8 cellular contexts compared by ENCODE assay signal in the genomic region with DNA sequence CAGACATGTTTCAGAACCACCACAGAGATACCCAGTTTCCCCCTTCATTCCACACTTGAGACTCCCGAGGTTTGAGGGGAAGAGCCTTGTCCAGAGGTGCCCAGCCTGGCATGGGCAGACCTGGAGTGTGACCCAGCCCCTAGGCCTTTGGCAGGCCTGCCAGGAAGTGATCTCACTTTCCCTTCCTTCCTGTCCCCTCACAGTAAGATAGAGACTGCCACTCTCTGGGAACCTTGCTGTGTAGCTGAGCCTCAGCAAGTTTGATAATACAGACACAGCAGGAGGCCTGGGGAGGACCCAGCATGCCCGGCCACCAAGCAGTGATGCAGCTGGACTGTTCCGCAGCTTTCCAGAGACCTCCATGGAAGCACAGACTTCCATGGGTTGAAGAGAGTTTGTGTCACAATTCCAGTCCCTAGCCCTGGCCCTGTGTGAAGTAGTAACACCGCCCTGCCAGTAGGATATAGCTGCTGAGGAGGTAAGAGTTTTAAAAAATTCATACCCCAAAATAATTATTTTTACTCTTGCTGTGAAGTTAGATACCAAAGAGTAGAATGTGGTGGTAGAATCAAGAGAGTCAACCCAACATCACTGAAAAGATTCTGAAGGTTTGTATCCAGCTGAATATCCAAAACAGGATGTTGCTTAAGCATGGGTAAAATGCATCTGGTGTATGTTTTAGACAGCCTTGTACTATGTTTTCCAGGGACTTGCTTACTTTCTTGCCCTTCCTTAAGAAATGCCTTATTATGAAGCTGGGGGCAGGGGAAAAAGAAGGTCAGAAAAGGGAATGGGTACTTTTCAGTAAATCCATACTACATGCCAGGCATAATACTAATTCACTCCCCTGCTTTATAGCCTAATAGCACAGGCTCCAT. TPM values are rescaled to one million over a fixed set of nuclear protein-coding genes. Genes with fewer than 3 reads are reported as not detected.
DNase-seq lines count a peak whose midpoint lies in the region; ATAC-seq, FAIRE-seq and TF ChIP-seq lines count a peak whose summit lies in the region.

No MANE protein-coding gene starts in this region.

- H3K27me3 ChIP-seq in PC-9 (ENCODE audit: insufficient read depth, low read depth), result no peaks in the 10 kb centered on the region
- H3K27me3 ChIP-seq in endothelial cell of umbilical vein (ENCODE audit: control insufficient read depth in 2 of 2, insufficient read depth in 2 of 2, low read length in 2 of 2), result no peaks in the 10 kb centered on the region
- H3K27me3 ChIP-seq in sigmoid colon, result no peaks in the 10 kb centered on the region

- no peak overlapping the region for H2AFZ ChIP-seq in PC-9
- H2AFZ ChIP-seq in endothelial cell of umbilical vein (ENCODE audit: low read depth, low read length), result no peak overlapping the region

- TF ChIP-seq POLR2A in endothelial cell of umbilical vein (IDR thresholded peaks at IDR 0.05; ENCODE audit: low read depth, low read length), result no peak
- TF ChIP-seq POLR2A in sigmoid colon (IDR thresholded peaks at IDR 0.05), result no peak

- H3K9me1 ChIP-seq in endothelial cell of umbilical vein (replicated peaks; ENCODE audit: control insufficient read depth, extremely low read depth, insufficient read depth, low read length), result no peaks in the 10 kb centered on the region

- FAIRE-seq in endothelial cell of umbilical vein (lab: Jason Lieb, UNC), result peak; percentile 98

- intact Hi-C loops in PC-9 (cut with micrococcal nuclease; ENCODE audit: unreplicated experiment) (no loop called here), endothelial cell of umbilical vein (cut with micrococcal nuclease) (loop anchor here (1.0 to 2.0 kb wide), 5 partner anchors 9 to 66 kb away; no protein-coding TSS in a partner anchor), sigmoid colon (cut with DNase I) (no loop called here), Calu3 (cut with micrococcal nuclease; ENCODE audit: unreplicated experiment) (no loop called here)

- no peak for ATAC-seq in GM18907 (IDR thresholded peaks at IDR 0.05; ENCODE audit: unreplicated experiment)

- peaks cover 17% of the 10 kb centered on the region for H3K4me1 ChIP-seq in PC-9 (replicated peaks; ENCODE audit: insufficient read depth)
- H3K4me1 ChIP-seq in endothelial cell of umbilical vein (ENCODE audit: control insufficient read depth, extremely low read depth, insufficient read depth, low read length), result peaks cover 79% of the 10 kb centered on the region
- peaks cover 0 to 98% (median 90%) of the 10 kb centered on the region in 4 donors for H3K4me1 ChIP-seq in sigmoid colon

- no peak overlapping the region for H3K4me2 ChIP-seq in PC-9
- H3K4me2 ChIP-seq in endothelial cell of umbilical vein (ENCODE audit: insufficient read depth, low read length), result peak overlapping the region; percentile 67

- peaks cover 13% of the 10 kb centered on the region for H3K4me1 Mint-ChIP-seq in Calu3 (ENCODE audit: low read depth, unreplicated experiment)

- H3K27ac Mint-ChIP-seq in Calu3 (ENCODE audit: unreplicated experiment), result no peak overlapping the region

- no TSS peak for BruUV-seq in PC-9 (replicated peaks; lab: Mats Ljungman, UMichigan)
- TSS peak; percentile 60 for BruUV-seq in endothelial cell of umbilical vein (replicated peaks; lab: Mats Ljungman, UMichigan)
- no TSS peak for BruUV-seq in Calu3 (replicated peaks; lab: Mats Ljungman, UMichigan)

- peak overlapping the region; percentile 64 for H3K9ac ChIP-seq in endothelial cell of umbilical vein (replicated peaks; ENCODE audit: extremely low read depth, insufficient read depth, low read length)

- TF ChIP-seq CTCF in PC-9 (conservative IDR thresholded peaks at IDR 0.05) (peak; percentile 42; the same call in 1 of the 2 replicates), endothelial cell of umbilical vein (IDR thresholded peaks at IDR 0.05; ENCODE audit: extremely low read depth in 1 of 2, insufficient read depth in 1 of 2, low read depth in 1 of 2, low read length in 2 of 2) (peak; percentile 13 to 24), sigmoid colon (IDR thresholded peaks at IDR 0.05) (peak in 1 of 4 experiments; percentile 10), Calu3 (IDR thresholded peaks at IDR 0.05; ENCODE audit: unreplicated experiment) (no peak)

- H3K4me3 Mint-ChIP-seq in Calu3 (ENCODE audit: low read depth, unreplicated experiment), result no peak overlapping the region

- POLR2A ChIA-PET in PC-9 (lab: Charles Lee; ENCODE audit: unreplicated experiment) (interaction anchor here (0.6 kb wide), 1 partner anchor 61 kb away, joined by 12 read pairs; no protein-coding TSS in a partner anchor), endothelial cell of umbilical vein (lab: Charles Lee) (interaction anchor here (1.7 kb wide), 1 partner anchor 12 kb away, joined by 7 read pairs; no protein-coding TSS in a partner anchor)

- no peaks in the 10 kb centered on the region for H3K9me3 Mint-ChIP-seq in Calu3 (ENCODE audit: low read depth, unreplicated experiment)

- CTCF ChIA-PET in PC-9 (lab: Charles Lee), result interaction anchor here (0.5 to 0.7 kb wide), 2 partner anchors 22 to 191 kb away, joined by 7 read pairs; no protein-coding TSS in a partner anchor
- CTCF ChIA-PET in endothelial cell of umbilical vein (lab: Charles Lee), result interaction anchor here (0.7 to 2.9 kb wide), 9 partner anchors 10 to 77 kb away, joined by 3 to 18 read pairs (median 4); a partner anchor contains a TSS
- CTCF ChIA-PET in Calu3 (lab: Charles Lee), result interaction anchor here (0.6 to 1.1 kb wide), 3 partner anchors 11 to 245 kb away, joined by 3 read pairs; a partner anchor contains a TSS

- H3K27ac ChIP-seq in PC-9 (no peak overlapping the region), endothelial cell of umbilical vein (ENCODE audit: insufficient read depth, low read depth, low read length) (peak overlapping the region; percentile 81), sigmoid colon (peak overlapping the region; percentile 84 to 95 (median 92))

- H3F3A ChIP-seq in PC-9 (ENCODE audit: insufficient read depth, low read depth), result 0 out of 2 replicates have a peak, but pooled peaks cover 3% of the 10 kb centered on the region

- 75 to 83% methylated on average over 4 of the region's 4 CpGs for WGBS in sigmoid colon, 2 donors

- H3K9me3 ChIP-seq in PC-9 (ENCODE audit: insufficient read depth, low read depth) (no peaks in the 10 kb centered on the region), endothelial cell of umbilical vein (replicated peaks; ENCODE audit: control insufficient read depth, insufficient read depth, low read length) (no peaks in the 10 kb centered on the region), sigmoid colon (no peaks in the 10 kb centered on the region)

- dilution Hi-C loops in endothelial cell of umbilical vein (cut with MboI; ENCODE audit: extremely low pct_ligation_motif_present, low sequenced_read_pairs), result no loop called here

- H3K36me3 ChIP-seq in PC-9 (ENCODE audit: low read depth) (no peaks in the 10 kb centered on the region), endothelial cell of umbilical vein (ENCODE audit: control insufficient read depth in 2 of 2, extremely low read depth in 1 of 2, insufficient read depth in 2 of 2, low read length in 2 of 2) (peaks cover 2 to 8% of the 10 kb centered on the region in 2 experiments), sigmoid colon (no peaks in the 10 kb centered on the region)

- no peak overlapping the region for H3K4me3 ChIP-seq in PC-9
- H3K4me3 ChIP-seq in endothelial cell of umbilical vein (replicated peaks in 1 of 3; ENCODE audit: insufficient read depth in 1 of 3, low read depth in 1 of 3, low read length in 3 of 3), result no peak overlapping the region
- H3K4me3 ChIP-seq in sigmoid colon, result no peak overlapping the region

- H4K20me1 ChIP-seq in PC-9 (ENCODE audit: insufficient read depth), result no peaks in the 10 kb centered on the region
- H4K20me1 ChIP-seq in endothelial cell of umbilical vein (replicated peaks; ENCODE audit: control insufficient read depth, extremely low read depth, insufficient read depth, low read length), result no peaks in the 10 kb centered on the region

- peak; percentile 15 for DNase-seq in activated CD4-positive, alpha-beta T cell treated with anti-CD3 and anti-CD28 coated beads for 48 hours
- DNase-seq in activated CD4-positive, alpha-beta T cell treated with anti-CD3 and anti-CD28 coated beads, Interleukin-2, amount 50 U/mL, for 1 hour, result no peak
- DNase-seq in PC-9 (no peak), endothelial cell of umbilical vein (ENCODE audit: low read depth, low spot score) (peak; percentile 71), sigmoid colon (no peak), Calu3 (no peak), DMS114 treated with DMSO at 0.1 percent for 48 hours (lab: John Stamatoyannopoulos, UW; ENCODE audit: unreplicated experiment) (no peak)

- no peaks in the 10 kb centered on the region for H3K36me3 Mint-ChIP-seq in Calu3 (ENCODE audit: insufficient read depth, unreplicated experiment)

- no peak for TF ChIP-seq EP300 in sigmoid colon (IDR thresholded peaks at IDR 0.05)

- H3K9me2 ChIP-seq in PC-9 (ENCODE audit: insufficient read depth), result no peaks in the 10 kb centered on the region

- H3K79me2 ChIP-seq in PC-9 (ENCODE audit: low read depth) (no peaks in the 10 kb centered on the region), endothelial cell of umbilical vein (ENCODE audit: control insufficient read depth, insufficient read depth, low read length) (peaks cover 82% of the 10 kb centered on the region)

- no peaks in the 10 kb centered on the region for H3K27me3 Mint-ChIP-seq in Calu3 (ENCODE audit: unreplicated experiment)

RNA-seq across cellular contexts. Expression of a gene that starts 16.3 kb away (rescaled TPM):
- total RNA-seq in PC-9 (2021) (41.9 and 50.1 TPM in 2 replicates), endothelial cell of umbilical vein (127 and 135 TPM in 2 replicates), sigmoid colon (100 to 1,000 TPM; 348 to 511 (median 395) TPM), Calu3 (2022) (6.6 and 7.5 TPM in 2 replicates)
- polyA plus RNA-seq in endothelial cell of umbilical vein (167 and 174 TPM in 2 replicates), sigmoid colon (10 to 100 TPM; 43.9 to 78.4 (median 75.7) TPM)
- 167 and 187 TPM in 2 replicates for polyA plus RNA-seq in endothelial cell of umbilical vein (2011; cell fraction: cytosol; rRNA removed)
- polyA plus RNA-seq in endothelial cell of umbilical vein (2011; cell fraction: nucleus; rRNA removed), result 71.4 and 78.6 TPM in 2 replicates
- 153 and 185 TPM in 2 replicates for polyA plus RNA-seq in endothelial cell of umbilical vein (2012)
- polyA minus RNA-seq in endothelial cell of umbilical vein, result 66.6 and 89.4 TPM in 2 replicates
- 6.9 TPM for polyA minus RNA-seq in endothelial cell of umbilical vein (2011; cell fraction: cytosol; rRNA and poly(A)+ RNA removed)
- 29.8 and 37.1 TPM in 2 replicates for polyA minus RNA-seq in endothelial cell of umbilical vein (2011; cell fraction: nucleus; rRNA and poly(A)+ RNA removed)

RNA-seq across cellular contexts. Expression of a gene that starts 52.8 kb away (rescaled TPM):
- total RNA-seq in PC-9 (2021) (28.2 and 32.9 TPM in 2 replicates), endothelial cell of umbilical vein (26.3 and 33.2 TPM in 2 replicates), sigmoid colon (10 to 100 TPM in 3 of 4 donors, 1 to 10 TPM in 1; 4.3 to 17.1 (median 11.7) TPM), Calu3 (2022) (7.5 and 8.9 TPM in 2 replicates)
- polyA plus RNA-seq in endothelial cell of umbilical vein (29.8 and 33.1 TPM in 2 replicates), sigmoid colon (10 to 100 TPM in 1 of 3 donors, 1 to 10 TPM in 2; 2.5 to 13.8 (median 4.8) TPM)
- 25.8 and 29.4 TPM in 2 replicates for polyA plus RNA-seq in endothelial cell of umbilical vein (2011; cell fraction: cytosol; rRNA removed)
- 49.2 and 50.3 TPM in 2 replicates for polyA plus RNA-seq in endothelial cell of umbilical vein (2011; cell fraction: nucleus; rRNA removed)
- polyA plus RNA-seq in endothelial cell of umbilical vein (2012), result 23.0 and 30.6 TPM in 2 replicates
- 23.0 and 24.0 TPM in 2 replicates for polyA minus RNA-seq in endothelial cell of umbilical vein
- 9.2 TPM for polyA minus RNA-seq in endothelial cell of umbilical vein (2011; cell fraction: cytosol; rRNA and poly(A)+ RNA removed)
- 9.7 and 13.6 TPM in 2 replicates for polyA minus RNA-seq in endothelial cell of umbilical vein (2011; cell fraction: nucleus; rRNA and poly(A)+ RNA removed)

Comparison
In these comparisons a context has a peak if more than half of its experiments do, and no peak if none do; other contexts are left out.
1. DNase-seq: peak in activated CD4-positive, alpha-beta T cell treated with anti-CD3 and anti-CD28 coated beads for 48 hours (single experiment) and endothelial cell of umbilical vein (single experiment); none in activated CD4-positive, alpha-beta T cell treated with anti-CD3 and anti-CD28 coated beads, Interleukin-2, amount 50 U/mL, for 1 hour (single experiment), PC-9 (0 of 2), sigmoid colon (single experiment), Calu3 (single experiment) and DMS114 treated with DMSO at 0.1 percent for 48 hours (single experiment).